In the genomic region with DNA sequence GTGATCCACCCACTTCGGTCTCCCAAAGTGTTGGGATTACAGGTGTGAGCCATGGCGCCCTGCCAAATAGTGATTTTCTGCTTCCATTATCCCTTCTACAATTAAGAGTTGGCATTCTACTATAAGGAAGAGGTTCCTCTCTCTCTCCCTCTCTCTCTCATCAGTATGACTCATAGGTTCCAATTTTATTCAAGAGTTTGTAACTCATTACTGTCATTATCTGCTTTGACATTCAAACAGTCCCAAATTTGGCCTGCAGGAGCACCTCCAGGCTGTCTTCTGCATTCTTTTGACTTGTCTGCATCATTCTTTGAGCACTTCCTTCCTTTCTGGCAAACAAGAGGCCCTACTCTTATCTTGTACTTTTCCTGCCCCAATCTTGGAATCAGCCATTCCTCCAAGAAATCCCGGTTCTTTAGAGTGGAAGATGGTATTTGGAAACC, we compare ENCODE assay signal across 1 cellular context.
A peak's percentile ranks its signal among the peaks of the same experiment; 100 is the strongest.
TF ChIP-seq lines count a peak whose summit lies in the region.

No MANE protein-coding gene starts in this region.

TF ChIP-seq in SK-N-SH, 30 proteins besides CTCF, POLR2A, EP300 and RAD21 (continued from another document):
- no peak for TF ChIP-seq EZH2phosphoT487 (IDR thresholded peaks at IDR 0.05; ENCODE audit: borderline replicate concordance, low read depth)
- TF ChIP-seq TCF12 (IDR thresholded peaks at IDR 0.05) = no peak
- TF ChIP-seq RXRA (IDR thresholded peaks at IDR 0.05; ENCODE audit: borderline replicate concordance, low read depth) = no peak
- peak; percentile 30; the same call in 1 of the 2 replicates for TF ChIP-seq JUND (IDR thresholded peaks at IDR 0.05)
- TF ChIP-seq, protein P1, sequence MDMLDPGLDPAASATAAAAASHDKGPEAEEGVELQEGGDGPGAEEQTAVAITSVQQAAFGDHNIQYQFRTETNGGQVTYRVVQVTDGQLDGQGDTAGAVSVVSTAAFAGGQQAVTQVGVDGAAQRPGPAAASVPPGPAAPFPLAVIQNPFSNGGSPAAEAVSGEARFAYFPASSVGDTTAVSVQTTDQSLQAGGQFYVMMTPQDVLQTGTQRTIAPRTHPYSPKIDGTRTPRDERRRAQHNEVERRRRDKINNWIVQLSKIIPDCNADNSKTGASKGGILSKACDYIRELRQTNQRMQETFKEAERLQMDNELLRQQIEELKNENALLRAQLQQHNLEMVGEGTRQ (IDR thresholded peaks at IDR 0.05; ENCODE audit: borderline replicate concordance, low read depth, low read length) = no peak
- no peak for TF ChIP-seq NRF1 (IDR thresholded peaks at IDR 0.05; ENCODE audit: low read depth, low read length)
- TF ChIP-seq FOXJ3 (CRISPR knock-in tag; IDR thresholded peaks at IDR 0.05) = no peak
- no peak for TF ChIP-seq GABPA (IDR thresholded peaks at IDR 0.05; ENCODE audit: low read depth)
- 0 out of 2 replicates have a peak, but pooled peaks have one; percentile 26 for TF ChIP-seq NFIC (IDR thresholded peaks at IDR 0.05; ENCODE audit: borderline replicate concordance)
- TF ChIP-seq, protein P2, sequence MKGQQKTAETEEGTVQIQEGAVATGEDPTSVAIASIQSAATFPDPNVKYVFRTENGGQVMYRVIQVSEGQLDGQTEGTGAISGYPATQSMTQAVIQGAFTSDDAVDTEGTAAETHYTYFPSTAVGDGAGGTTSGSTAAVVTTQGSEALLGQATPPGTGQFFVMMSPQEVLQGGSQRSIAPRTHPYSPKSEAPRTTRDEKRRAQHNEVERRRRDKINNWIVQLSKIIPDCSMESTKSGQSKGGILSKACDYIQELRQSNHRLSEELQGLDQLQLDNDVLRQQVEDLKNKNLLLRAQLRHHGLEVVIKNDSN (IDR thresholded peaks at IDR 0.05; ENCODE audit: borderline replicate concordance, low read depth) = no peak
- no peak for TF ChIP-seq GATA2 (CRISPR knock-in tag; IDR thresholded peaks at IDR 0.05)
- TF ChIP-seq FOSL2 (IDR thresholded peaks at IDR 0.05; ENCODE audit: borderline replicate concordance, low read depth) = peak; percentile 71
- TF ChIP-seq SMC3 (IDR thresholded peaks at IDR 0.05; ENCODE audit: low read depth, low read length) = no peak
- TF ChIP-seq, protein P3, sequence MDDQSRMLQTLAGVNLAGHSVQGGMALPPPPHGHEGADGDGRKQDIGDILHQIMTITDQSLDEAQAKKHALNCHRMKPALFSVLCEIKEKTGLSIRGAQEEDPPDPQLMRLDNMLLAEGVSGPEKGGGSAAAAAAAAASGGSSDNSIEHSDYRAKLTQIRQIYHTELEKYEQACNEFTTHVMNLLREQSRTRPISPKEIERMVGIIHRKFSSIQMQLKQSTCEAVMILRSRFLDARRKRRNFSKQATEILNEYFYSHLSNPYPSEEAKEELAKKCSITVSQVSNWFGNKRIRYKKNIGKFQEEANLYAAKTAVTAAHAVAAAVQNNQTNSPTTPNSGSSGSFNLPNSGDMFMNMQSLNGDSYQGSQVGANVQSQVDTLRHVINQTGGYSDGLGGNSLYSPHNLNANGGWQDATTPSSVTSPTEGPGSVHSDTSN (IDR thresholded peaks at IDR 0.05) = peak; percentile 66
- TF ChIP-seq, protein P4, sequence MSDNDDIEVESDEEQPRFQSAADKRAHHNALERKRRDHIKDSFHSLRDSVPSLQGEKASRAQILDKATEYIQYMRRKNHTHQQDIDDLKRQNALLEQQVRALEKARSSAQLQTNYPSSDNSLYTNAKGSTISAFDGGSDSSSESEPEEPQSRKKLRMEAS (IDR thresholded peaks at IDR 0.05; ENCODE audit: low read depth) = no peak
- TF ChIP-seq RFX5 (IDR thresholded peaks at IDR 0.05; ENCODE audit: low read length) = no peak
